In genomic region chr15:78083186-78083585, GRCh38 we compare ENCODE assay signal across 18 cellular contexts. TPM values are rescaled to one million over a fixed set of nuclear protein-coding genes. Genes with fewer than 3 reads are reported as not detected.
"Had no signal": no experiment of that assay in that cellular context is flagged by ENCODE, and none has a peak within 500 bp of the region (broad histone marks: within the 10 kb centered on the region; RNA-seq: fewer than 3 reads in every experiment).

No MANE protein-coding gene starts in this region.

- H3K4me3 Mint-ChIP-seq: activated CD8-positive, alpha-beta memory T cell treated with anti-CD3 and anti-CD28 coated beads, Interleukin-2, amount 10 ng/mL, durations not matched to agents 7 days and 5 days; nephron progenitor cell had no signal

- H3K36me3 Mint-ChIP-seq: activated CD8-positive, alpha-beta memory T cell treated with anti-CD3 and anti-CD28 coated beads, Interleukin-2, amount 10 ng/mL, durations not matched to agents 7 days and 5 days had no signal

- H3K4me3 ChIP-seq: body of pancreas, heart left ventricle, pancreas, SJCRH30, skin epidermis, tibial artery had no signal

- H3K27ac ChIP-seq: body of pancreas, pancreas, SJCRH30, tibial artery had no signal

- H3K27ac Mint-ChIP-seq: nephron progenitor cell had no signal

- DNase-seq: activated CD4-positive, alpha-beta T cell treated with anti-CD3 and anti-CD28 coated beads for 4 hours; activated CD8-positive, alpha-beta memory T cell treated with anti-CD3 and anti-CD28 coated beads, Interleukin-2, amount 10 ng/mL, durations not matched to agents 7 days and 5 days; activated naive CD4-positive, alpha-beta T cell; activated T-cell treated with anti-CD3 and anti-CD28 coated beads, Interleukin-2, amount 50 U/mL, for 48 hours; central memory CD4-positive, alpha-beta T cell; cortex of kidney; effector memory CD4-positive, alpha-beta T cell; heart left ventricle; mammary epithelial cell; nephron progenitor cell; pancreas; SJCRH30 had no signal

- H3K36me3 ChIP-seq: heart left ventricle, pancreas, SJCRH30, tibial artery had no signal

- H3K9me3 Mint-ChIP-seq: nephron progenitor cell had no signal

- H3K27me3 Mint-ChIP-seq: activated CD8-positive, alpha-beta memory T cell treated with anti-CD3 and anti-CD28 coated beads, Interleukin-2, amount 10 ng/mL, durations not matched to agents 7 days and 5 days had no signal

- H3K9me3 ChIP-seq: body of pancreas, heart left ventricle, pancreas, SJCRH30, tibial artery had no signal

- ATAC-seq: body of pancreas had no signal

- H3K27me3 ChIP-seq: body of pancreas, heart left ventricle, pancreas, SJCRH30, tibial artery had no signal

RNA-seq across cellular contexts. Expression of gene SH2D7, which starts 9.2 kb away (rescaled TPM):
- total RNA-seq: body of pancreas, fibroblast of lung, frontal cortex, heart left ventricle, mammary epithelial cell, renal cortical epithelial cell had no signal
- polyA plus RNA-seq: heart left ventricle, mammary epithelial cell had no signal
